In the genomic region with DNA sequence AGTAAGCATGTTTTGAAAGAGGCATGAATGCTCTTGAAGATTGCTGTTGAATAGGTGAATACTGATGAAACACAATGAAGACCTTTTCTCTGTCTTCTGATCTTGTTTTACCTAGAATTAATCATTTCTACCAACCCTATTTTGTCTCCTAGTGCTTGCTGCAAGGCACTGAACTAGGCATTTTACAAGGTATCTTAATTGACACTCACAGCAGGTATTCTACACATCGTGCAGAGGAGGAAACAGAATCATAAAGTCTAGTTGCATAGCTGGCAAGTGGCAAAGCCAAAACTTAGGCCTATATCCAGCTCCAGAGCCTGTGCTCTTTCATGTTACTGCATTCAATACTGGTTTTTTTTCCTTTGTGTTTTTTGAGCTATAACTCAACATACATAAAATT, we compare ENCODE assay signal across 28 cellular contexts.
"Had no signal": no experiment of that assay in that cellular context is flagged by ENCODE, and none has a peak within 500 bp of the region (broad histone marks: within the 10 kb centered on the region; RNA-seq: fewer than 3 reads in every experiment).

No MANE protein-coding gene starts in this region.

- H3K27me3 ChIP-seq: colonic mucosa, esophagus squamous epithelium, sigmoid colon, testis, tibial artery, upper lobe of left lung, uterus had no signal

- H3K9me3 Mint-ChIP-seq: natural killer cell treated with Interleukin-12 subunit alpha and Interleukin-12 subunit beta and Interleukin-15 and Interleukin-18, amount 100 ng/mL, for 72 hours had no signal

- DNase-seq: colonic mucosa; dermis blood vessel endothelial cell; effector memory CD4-positive, alpha-beta T cell; erythroblast; esophagus squamous epithelium; hypothalamus; immature natural killer cell; islet precursor cell; kidney glomerular epithelial cell; left ventricle myocardium superior; lower lobe of right lung; mucosa of descending colon; naive B cell; nucleus accumbens; right cardiac atrium; sigmoid colon; stimulated activated CD4-positive, alpha-beta T cell treated with anti-CD3 and anti-CD28 coated beads, Interleukin-2, amount 100 ng/mL, for 24 hours; stimulated activated CD4-positive, alpha-beta T cell treated with anti-CD3 and anti-CD28 coated beads, Interleukin-4, amount 100 ng/mL, for 24 hours; stimulated activated naive CD8-positive, alpha-beta T cell treated with anti-CD3 and anti-CD28 coated beads, Interleukin-15, Interleukin-2, amounts not matched to agents 100 U/mL and 50 U/mL, for 24 hours; substantia nigra; testis; tibial artery; upper lobe of left lung; uterus had no signal

- H3K4me1 ChIP-seq: colonic mucosa, prostate gland, testis, uterus had no signal

- H3K27ac ChIP-seq: colonic mucosa, esophagus squamous epithelium, lower lobe of right lung, prostate gland, sigmoid colon, testis, tibial artery, upper lobe of left lung, uterus had no signal

- H3K4me3 Mint-ChIP-seq: immature natural killer cell; memory B cell; natural killer cell treated with Interleukin-12 subunit alpha and Interleukin-12 subunit beta and Interleukin-15 and Interleukin-18, amount 100 ng/mL, for 72 hours; stimulated activated memory B cell treated with anti-CD40 and anti-IgM and Interleukin-4, amounts not matched to agents 10 μg/mL and 1 μg/mL and 100 μg/mL, for 72 hours had no signal

- H3K4me3 ChIP-seq: colonic mucosa, esophagus squamous epithelium, lower lobe of right lung, mucosa of descending colon, prostate gland, sigmoid colon, testis, tibial artery, upper lobe of left lung, uterus had no signal

- H3K36me3 ChIP-seq: colonic mucosa, lower lobe of right lung, prostate gland, sigmoid colon, tibial artery, uterus had no signal

- H3K27me3 Mint-ChIP-seq: memory B cell; naive B cell; natural killer cell treated with Interleukin-12 subunit alpha and Interleukin-12 subunit beta and Interleukin-15 and Interleukin-18, amount 100 ng/mL, for 72 hours; stimulated activated memory B cell treated with anti-CD40 and anti-IgM and Interleukin-4, amounts not matched to agents 10 μg/mL and 1 μg/mL and 100 μg/mL, for 72 hours had no signal

- H3K27ac Mint-ChIP-seq: immature natural killer cell; memory B cell; natural killer cell treated with Interleukin-12 subunit alpha and Interleukin-12 subunit beta and Interleukin-15 and Interleukin-18, amount 100 ng/mL, for 72 hours; stimulated activated memory B cell treated with anti-CD40 and anti-IgM and Interleukin-4, amounts not matched to agents 10 μg/mL and 1 μg/mL and 100 μg/mL, for 72 hours had no signal

- H3K9me3 ChIP-seq: colonic mucosa, esophagus squamous epithelium, lower lobe of right lung, mucosa of descending colon, prostate gland, sigmoid colon, testis, upper lobe of left lung had no signal

- ATAC-seq: mucosa of descending colon; natural killer cell treated with Interleukin-12 subunit alpha and Interleukin-12 subunit beta and Interleukin-15 and Interleukin-18, amount 100 ng/mL, for 72 hours; right cardiac atrium; stimulated activated memory B cell treated with anti-CD40 and anti-IgM and Interleukin-4, amounts not matched to agents 10 μg/mL and 1 μg/mL and 100 μg/mL, for 72 hours; stimulated activated naive CD8-positive, alpha-beta T cell treated with anti-CD3 and anti-CD28 coated beads, Interleukin-15, Interleukin-2, amounts not matched to agents 100 U/mL and 50 U/mL, for 24 hours had no signal
